Comparison of ENCODE assay signal across 8 cellular contexts in the genomic region with DNA sequence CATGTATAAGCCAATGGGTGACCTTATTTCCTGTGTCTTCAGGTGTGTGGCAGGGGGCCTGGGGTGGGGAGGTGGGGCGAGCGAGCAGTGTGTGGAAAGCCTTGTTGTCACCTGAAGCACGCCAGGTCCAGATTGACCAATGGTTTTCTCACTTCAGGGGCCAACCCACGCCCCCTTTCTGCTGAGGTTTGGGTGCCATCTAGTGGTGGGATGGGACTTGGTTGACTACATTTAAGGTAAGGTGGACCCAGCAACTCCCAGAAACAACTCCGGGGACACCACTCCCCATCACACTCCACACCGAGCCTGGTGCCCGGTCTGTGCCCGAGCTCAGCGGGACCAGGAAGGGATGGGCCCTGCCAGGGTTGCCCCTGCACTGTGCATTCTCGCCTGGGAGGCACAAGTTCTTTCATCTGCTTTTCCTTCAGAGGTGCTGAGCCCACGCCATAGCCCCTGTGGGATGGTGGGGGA. TPM values are rescaled to one million over a fixed set of nuclear protein-coding genes. Genes with fewer than 3 reads are reported as not detected.
A peak's percentile ranks its signal among the peaks of the same experiment; 100 is the strongest.
DNase-seq lines count a peak whose midpoint lies in the region; ATAC-seq and TF ChIP-seq lines count a peak whose summit lies in the region.

No MANE protein-coding gene starts in this region.

- no peaks in the 10 kb centered on the region for H3K9me2 ChIP-seq in GM23338 (ENCODE audit: insufficient read depth)

- H3K4me1 ChIP-seq in GM23338 (ENCODE audit: insufficient read depth) (no peaks in the 10 kb centered on the region), colonic mucosa (no peaks in the 10 kb centered on the region), liver (ENCODE audit: control insufficient read depth in 4 of 4, insufficient read depth in 4 of 4, low read length in 3 of 4) (no peaks in the 10 kb centered on the region)

- H3K36me3 Mint-ChIP-seq in GM23338 (ENCODE audit: low read depth): peaks cover 44% of the 10 kb centered on the region

- 51% methylated on average over 11 of the region's 11 CpGs for WGBS in liver

- 0 out of 2 replicates have a peak, but pooled peaks cover 2% of the 10 kb centered on the region for H3K79me2 ChIP-seq in GM23338 (replicated peaks; ENCODE audit: insufficient read depth)

- ATAC-seq in GM23338 (peak; percentile 90), HG03097 (IDR thresholded peaks at IDR 0.05; ENCODE audit: low FRiP score, unreplicated experiment) (no peak)

- peaks cover 5% of the 10 kb centered on the region for H3K36me3 ChIP-seq in GM23338 (ENCODE audit: insufficient read depth)
- H3K36me3 ChIP-seq in colonic mucosa: no peaks in the 10 kb centered on the region
- peaks cover 2 to 42% (median 12%) of the 10 kb centered on the region in 4 donors for H3K36me3 ChIP-seq in liver (ENCODE audit: control insufficient read depth in 4 of 4, insufficient read depth in 3 of 4, low read depth in 1 of 4, low read length in 3 of 4)

- no peaks in the 10 kb centered on the region for H4K20me1 ChIP-seq in GM23338 (replicated peaks; ENCODE audit: insufficient read depth)

- no peaks in the 10 kb centered on the region for H3K27me3 ChIP-seq in GM23338 (ENCODE audit: insufficient read depth)
- H3K27me3 ChIP-seq in colonic mucosa: no peaks in the 10 kb centered on the region
- no peaks in the 10 kb centered on the region for H3K27me3 ChIP-seq in liver (ENCODE audit: control insufficient read depth in 4 of 4, insufficient read depth in 4 of 4, low read length in 3 of 4)

- peaks cover 4% of the 10 kb centered on the region for H3K27me3 Mint-ChIP-seq in GM23338 (ENCODE audit: insufficient read depth, low read depth, poor library complexity)

- no peaks in the 10 kb centered on the region for H3K9me3 ChIP-seq in colonic mucosa
- H3K9me3 ChIP-seq in liver (ENCODE audit: control insufficient read depth in 4 of 4, low read length in 3 of 4): no peaks in the 10 kb centered on the region

- no peak for DNase-seq in AG09309 (ENCODE audit: low read depth)
- DNase-seq in GM23338 (ENCODE audit: low spot score): peak; percentile 95
- peak; percentile 61 for DNase-seq in NCI-H226
- peak; percentile 41 to 53 for DNase-seq in activated CD4-positive, alpha-beta T cell treated with anti-CD3 and anti-CD28 coated beads for 24 hours (ENCODE audit: low read depth in 2 of 2)
- peak; percentile 80 for DNase-seq in colonic mucosa
- peak in 2 of 3 donors; percentile 11 to 17 for DNase-seq in stimulated activated CD4-positive, alpha-beta T cell treated with anti-CD3 and anti-CD28 coated beads, TNF-alpha, amount 100 ng/mL, for 1 hour (ENCODE audit: low read depth in 3 of 3, low spot score in 1 of 3)

- no peak overlapping the region for H3K4me2 ChIP-seq in GM23338

- no peak overlapping the region for H3K9ac ChIP-seq in colonic mucosa (ENCODE audit: low read depth in 2 of 2, low read length in 2 of 2)
- no peak overlapping the region for H3K9ac ChIP-seq in liver (ENCODE audit: low read depth in 1 of 2, low read length in 2 of 2)

- no peak overlapping the region for H3K4me3 ChIP-seq in AG09309 (ENCODE audit: control insufficient read depth, low read depth, low read length)
- no peak overlapping the region for H3K4me3 ChIP-seq in GM23338
- no peak overlapping the region for H3K4me3 ChIP-seq in colonic mucosa
- H3K4me3 ChIP-seq in liver (ENCODE audit: low read depth in 1 of 3, low read length in 3 of 3): no peak overlapping the region

- H3F3A ChIP-seq in GM23338 (replicated peaks; ENCODE audit: low read depth): no peaks in the 10 kb centered on the region

- no peak overlapping the region for H2AFZ ChIP-seq in GM23338

- H3K27ac ChIP-seq in GM23338 (ENCODE audit: low read depth): no peak overlapping the region
- no peak overlapping the region for H3K27ac ChIP-seq in colonic mucosa
- H3K27ac ChIP-seq in liver (ENCODE audit: low read depth in 1 of 2, low read length in 2 of 2): peak overlapping the region in 1 of 2 donors; percentile 19

- TF ChIP-seq RAD21 in liver (IDR thresholded peaks at IDR 0.05): peak; percentile 88 to 95

- intact Hi-C loops in colonic mucosa (cut with DNase I): no loop called here

- H3K4me1 Mint-ChIP-seq in GM23338: peaks cover 11% of the 10 kb centered on the region

- peak overlapping the region; percentile 84; the same call in 1 of the 2 replicates for H3K27ac Mint-ChIP-seq in GM23338

- H3K9me3 Mint-ChIP-seq in GM23338: no peaks in the 10 kb centered on the region; the same call in 2 of the 3 replicates

- H3K4me3 Mint-ChIP-seq in GM23338: no peak overlapping the region

- TF ChIP-seq CTCF in AG09309 (IDR thresholded peaks at IDR 0.05; ENCODE audit: control insufficient read depth, insufficient read depth, low read depth, low read length, missing control alignments) (peak; percentile 79), GM23338 (conservative IDR thresholded peaks at IDR 0.05; ENCODE audit: low read depth in 2 of 2) (peak; percentile 72 to 94), colonic mucosa (IDR thresholded peaks at IDR 0.05) (peak; percentile 41), liver (IDR thresholded peaks at IDR 0.05; ENCODE audit: low read depth, low read length, missing input control) (peak; percentile 67)

TF ChIP-seq in GM23338, 12 proteins besides CTCF, POLR2A, EP300 and RAD21 (continues in another document):
- TF ChIP-seq JUNB (IDR thresholded peaks at IDR 0.05; ENCODE audit: unreplicated experiment) (no peak), POLR2AphosphoS5 (IDR thresholded peaks at IDR 0.05; ENCODE audit: low read depth) (peak; percentile 31; the same call in 1 of the 2 replicates), CREB1 (CRISPR knock-in tag; IDR thresholded peaks at IDR 0.05; ENCODE audit: low read depth) (no peak), EZH2phosphoT487 (IDR thresholded peaks at IDR 0.05; ENCODE audit: unreplicated experiment) (no peak), ZNF331 (CRISPR knock-in tag; IDR thresholded peaks at IDR 0.05; ENCODE audit: low read depth) (no peak)
- TF ChIP-seq, protein P1, sequence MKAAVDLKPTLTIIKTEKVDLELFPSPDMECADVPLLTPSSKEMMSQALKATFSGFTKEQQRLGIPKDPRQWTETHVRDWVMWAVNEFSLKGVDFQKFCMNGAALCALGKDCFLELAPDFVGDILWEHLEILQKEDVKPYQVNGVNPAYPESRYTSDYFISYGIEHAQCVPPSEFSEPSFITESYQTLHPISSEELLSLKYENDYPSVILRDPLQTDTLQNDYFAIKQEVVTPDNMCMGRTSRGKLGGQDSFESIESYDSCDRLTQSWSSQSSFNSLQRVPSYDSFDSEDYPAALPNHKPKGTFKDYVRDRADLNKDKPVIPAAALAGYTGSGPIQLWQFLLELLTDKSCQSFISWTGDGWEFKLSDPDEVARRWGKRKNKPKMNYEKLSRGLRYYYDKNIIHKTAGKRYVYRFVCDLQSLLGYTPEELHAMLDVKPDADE (IDR thresholded peaks at IDR 0.05): no peak

TF ChIP-seq in liver, 16 proteins besides CTCF, POLR2A, EP300 and RAD21:
- TF ChIP-seq HNF4A (conservative IDR thresholded peaks at IDR 0.05) (peak in 1 of 2 donors; percentile 37), FOXA1 (IDR thresholded peaks at IDR 0.05) (no peak)
- TF ChIP-seq, protein P2, sequence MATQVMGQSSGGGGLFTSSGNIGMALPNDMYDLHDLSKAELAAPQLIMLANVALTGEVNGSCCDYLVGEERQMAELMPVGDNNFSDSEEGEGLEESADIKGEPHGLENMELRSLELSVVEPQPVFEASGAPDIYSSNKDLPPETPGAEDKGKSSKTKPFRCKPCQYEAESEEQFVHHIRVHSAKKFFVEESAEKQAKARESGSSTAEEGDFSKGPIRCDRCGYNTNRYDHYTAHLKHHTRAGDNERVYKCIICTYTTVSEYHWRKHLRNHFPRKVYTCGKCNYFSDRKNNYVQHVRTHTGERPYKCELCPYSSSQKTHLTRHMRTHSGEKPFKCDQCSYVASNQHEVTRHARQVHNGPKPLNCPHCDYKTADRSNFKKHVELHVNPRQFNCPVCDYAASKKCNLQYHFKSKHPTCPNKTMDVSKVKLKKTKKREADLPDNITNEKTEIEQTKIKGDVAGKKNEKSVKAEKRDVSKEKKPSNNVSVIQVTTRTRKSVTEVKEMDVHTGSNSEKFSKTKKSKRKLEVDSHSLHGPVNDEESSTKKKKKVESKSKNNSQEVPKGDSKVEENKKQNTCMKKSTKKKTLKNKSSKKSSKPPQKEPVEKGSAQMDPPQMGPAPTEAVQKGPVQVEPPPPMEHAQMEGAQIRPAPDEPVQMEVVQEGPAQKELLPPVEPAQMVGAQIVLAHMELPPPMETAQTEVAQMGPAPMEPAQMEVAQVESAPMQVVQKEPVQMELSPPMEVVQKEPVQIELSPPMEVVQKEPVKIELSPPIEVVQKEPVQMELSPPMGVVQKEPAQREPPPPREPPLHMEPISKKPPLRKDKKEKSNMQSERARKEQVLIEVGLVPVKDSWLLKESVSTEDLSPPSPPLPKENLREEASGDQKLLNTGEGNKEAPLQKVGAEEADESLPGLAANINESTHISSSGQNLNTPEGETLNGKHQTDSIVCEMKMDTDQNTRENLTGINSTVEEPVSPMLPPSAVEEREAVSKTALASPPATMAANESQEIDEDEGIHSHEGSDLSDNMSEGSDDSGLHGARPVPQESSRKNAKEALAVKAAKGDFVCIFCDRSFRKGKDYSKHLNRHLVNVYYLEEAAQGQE (IDR thresholded peaks at IDR 0.05): no peak

RNA-seq across cellular contexts. Expression of a gene that starts 40.0 kb away (rescaled TPM):
- total RNA-seq in GM23338 (2014; rRNA removed; shearing (Covaris generic)): 14.7 and 15.1 TPM in 2 replicates
- polyA plus RNA-seq in GM23338 (2016; fragmentation: Nextera tagmentation; extraction: Ambion mirVana): 5.8 and 6.5 TPM in 2 replicates
- 10 to 100 TPM; 14.5 to 21.1 TPM for total RNA-seq in colonic mucosa
- 10 to 100 TPM; 15.2 to 20.8 TPM for total RNA-seq in liver
- 1 to 10 TPM; 6.4 to 9.0 TPM for polyA plus RNA-seq in liver
